Comparison of ENCODE assay signal across 12 cellular contexts in genomic region chr1:62810420-62811274, GRCh38. TPM values are rescaled to one million over a fixed set of nuclear protein-coding genes. Genes with fewer than 3 reads are reported as not detected.
DNase-seq lines count a peak whose midpoint lies in the region; ATAC-seq lines count a peak whose summit lies in the region.
"Had no signal": no experiment of that assay in that cellular context is flagged by ENCODE, and none has a peak within 500 bp of the region (broad histone marks: within the 10 kb centered on the region; RNA-seq: fewer than 3 reads in every experiment).

No MANE protein-coding gene starts in this region.

- ATAC-seq in GM19025 (IDR thresholded peaks at IDR 0.05; ENCODE audit: low read depth, unreplicated experiment): peak; percentile 84
- ATAC-seq in HG02642 (IDR thresholded peaks at IDR 0.05; ENCODE audit: poor library complexity, unreplicated experiment): peak; percentile 91
- peak; percentile 95 for ATAC-seq in HG03469 (IDR thresholded peaks at IDR 0.05; ENCODE audit: unreplicated experiment)
- no peak for ATAC-seq in natural killer cell treated with Interleukin-12 subunit alpha and Interleukin-12 subunit beta and Interleukin-15 and Interleukin-18, amount 100 ng/mL, for 72 hours
- ATAC-seq in activated T-cell treated with anti-CD3 and anti-CD28 coated beads, Interleukin-2, amount 50 U/mL, for 4 hours: no peak

- H3K9me3 Mint-ChIP-seq in natural killer cell treated with Interleukin-12 subunit alpha and Interleukin-12 subunit beta and Interleukin-15 and Interleukin-18, amount 100 ng/mL, for 72 hours: no peaks in the 10 kb centered on the region
- peaks cover 7% of the 10 kb centered on the region for H3K9me3 Mint-ChIP-seq in activated T-cell treated with anti-CD3 and anti-CD28 coated beads, Interleukin-2, amount 50 U/mL, for 4 hours
- no peaks in the 10 kb centered on the region for H3K9me3 Mint-ChIP-seq in activated naive CD8-positive, alpha-beta T cell treated with anti-CD3 and anti-CD28 coated beads for 36 hours

- DNase-seq in pons (ENCODE audit: low spot score): peak; percentile 45
- no peak for DNase-seq in natural killer cell treated with Interleukin-12 subunit alpha and Interleukin-12 subunit beta and Interleukin-15 and Interleukin-18, amount 100 ng/mL, for 72 hours (ENCODE audit: low spot score)
- DNase-seq in activated CD4-positive, CD25-positive, alpha-beta regulatory T cell (lab: John Stamatoyannopoulos, UW): no peak
- DNase-seq in activated T-cell treated with anti-CD3 and anti-CD28 coated beads, Interleukin-2, amount 50 U/mL, for 4 hours: no peak
- no peak for DNase-seq in activated naive CD8-positive, alpha-beta T cell treated with anti-CD3 and anti-CD28 coated beads for 36 hours
- DNase-seq: cerebellar nuclear complex; head of caudate nucleus; midbrain; stimulated activated naive CD4-positive, alpha-beta T cell treated with Interleukin-2 at 50 U/mL for 16 hours had no signal

- no peak overlapping the region for H3K27ac Mint-ChIP-seq in natural killer cell treated with Interleukin-12 subunit alpha and Interleukin-12 subunit beta and Interleukin-15 and Interleukin-18, amount 100 ng/mL, for 72 hours
- H3K27ac Mint-ChIP-seq in activated naive CD8-positive, alpha-beta T cell treated with anti-CD3 and anti-CD28 coated beads for 36 hours: no peak overlapping the region

- peaks cover 21% of the 10 kb centered on the region for H3K36me3 Mint-ChIP-seq in natural killer cell treated with Interleukin-12 subunit alpha and Interleukin-12 subunit beta and Interleukin-15 and Interleukin-18, amount 100 ng/mL, for 72 hours
- peaks cover 55% of the 10 kb centered on the region for H3K36me3 Mint-ChIP-seq in activated T-cell treated with anti-CD3 and anti-CD28 coated beads, Interleukin-2, amount 50 U/mL, for 4 hours (ENCODE audit: insufficient read depth)
- H3K36me3 Mint-ChIP-seq in activated naive CD8-positive, alpha-beta T cell treated with anti-CD3 and anti-CD28 coated beads for 36 hours: peaks cover 55% of the 10 kb centered on the region

- no peaks in the 10 kb centered on the region for H3K27me3 Mint-ChIP-seq in natural killer cell treated with Interleukin-12 subunit alpha and Interleukin-12 subunit beta and Interleukin-15 and Interleukin-18, amount 100 ng/mL, for 72 hours
- H3K27me3 Mint-ChIP-seq in activated T-cell treated with anti-CD3 and anti-CD28 coated beads, Interleukin-2, amount 50 U/mL, for 4 hours (ENCODE audit: low read depth): no peaks in the 10 kb centered on the region
- H3K27me3 Mint-ChIP-seq in activated naive CD8-positive, alpha-beta T cell treated with anti-CD3 and anti-CD28 coated beads for 36 hours: no peaks in the 10 kb centered on the region

- no peak overlapping the region for H3K4me3 Mint-ChIP-seq in natural killer cell treated with Interleukin-12 subunit alpha and Interleukin-12 subunit beta and Interleukin-15 and Interleukin-18, amount 100 ng/mL, for 72 hours
- H3K4me3 Mint-ChIP-seq in activated T-cell treated with anti-CD3 and anti-CD28 coated beads, Interleukin-2, amount 50 U/mL, for 4 hours: no peak overlapping the region
- no peak overlapping the region for H3K4me3 Mint-ChIP-seq in activated naive CD8-positive, alpha-beta T cell treated with anti-CD3 and anti-CD28 coated beads for 36 hours

- H3K4me1 Mint-ChIP-seq in natural killer cell treated with Interleukin-12 subunit alpha and Interleukin-12 subunit beta and Interleukin-15 and Interleukin-18, amount 100 ng/mL, for 72 hours (ENCODE audit: low read depth in 2 of 2): peaks cover 0 to 7% of the 10 kb centered on the region in 2 donors
- H3K4me1 Mint-ChIP-seq in activated T-cell treated with anti-CD3 and anti-CD28 coated beads, Interleukin-2, amount 50 U/mL, for 4 hours (ENCODE audit: low read depth): no peaks in the 10 kb centered on the region
- no peaks in the 10 kb centered on the region for H3K4me1 Mint-ChIP-seq in activated naive CD8-positive, alpha-beta T cell treated with anti-CD3 and anti-CD28 coated beads for 36 hours

RNA-seq across cellular contexts. Expression of gene ATG4C, which starts 26.7 kb away (rescaled TPM):
- 10 to 100 TPM in 1 of 2 donors, 1 to 10 TPM in 1; 9.2 to 10.6 TPM for total RNA-seq in natural killer cell treated with Interleukin-12 subunit alpha and Interleukin-12 subunit beta and Interleukin-15 and Interleukin-18, amount 100 ng/mL, for 72 hours
- total RNA-seq in activated T-cell treated with anti-CD3 and anti-CD28 coated beads, Interleukin-2, amount 50 U/mL, for 4 hours: 10 to 100 TPM in 1 of 3 donors, 1 to 10 TPM in 2; 7.8 to 15.0 (median 9.4) TPM
- 10 to 100 TPM; 17.7 to 18.2 TPM for total RNA-seq in activated naive CD8-positive, alpha-beta T cell treated with anti-CD3 and anti-CD28 coated beads for 36 hours

Comparison
In these comparisons a context has a peak if more than half of its experiments do, and no peak if none do; other contexts are left out.
1. ATAC-seq: peak in GM19025 (single experiment), HG02642 (single experiment) and HG03469 (single experiment); none in natural killer cell treated with Interleukin-12 subunit alpha and Interleukin-12 subunit beta and Interleukin-15 and Interleukin-18, amount 100 ng/mL, for 72 hours (0 of 2) and activated T-cell treated with anti-CD3 and anti-CD28 coated beads, Interleukin-2, amount 50 U/mL, for 4 hours (0 of 2).